In the genomic region with DNA sequence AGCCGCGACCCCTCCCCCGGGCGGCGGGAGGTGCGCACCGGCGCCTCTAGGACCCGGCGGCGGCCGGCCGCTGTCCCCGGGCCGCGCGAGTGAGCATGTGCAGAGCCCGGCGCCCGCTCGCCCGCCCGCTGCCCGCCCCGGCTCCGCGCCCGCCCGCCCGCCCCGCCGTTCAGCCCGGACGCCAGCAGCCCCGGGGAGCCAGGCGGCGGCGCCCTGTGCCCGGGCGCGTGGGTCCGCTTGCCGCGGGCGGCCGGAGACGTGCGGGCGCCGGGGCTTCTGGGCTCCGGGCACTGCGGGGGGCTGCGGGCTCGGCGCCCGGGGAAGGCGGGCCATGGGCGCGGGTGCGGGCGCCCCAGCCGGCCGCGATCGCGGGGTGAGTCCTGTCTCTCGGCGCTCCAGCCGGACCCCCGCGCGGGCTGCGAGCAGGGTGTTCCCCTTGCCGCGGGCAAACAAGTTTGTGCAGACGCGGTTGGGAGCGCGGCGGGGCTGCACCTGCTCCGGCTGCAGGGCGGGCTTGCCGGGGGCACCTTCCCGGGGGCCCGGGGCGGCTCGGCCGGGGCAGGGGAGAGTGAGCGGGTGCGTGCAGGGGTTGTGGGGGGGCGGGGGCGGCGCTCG, we compare ENCODE assay signal across 8 cellular contexts. TPM values are rescaled to one million over a fixed set of nuclear protein-coding genes. Genes with fewer than 3 reads are reported as not detected.
DNase-seq lines count a peak whose midpoint lies in the region; ATAC-seq and TF ChIP-seq lines count a peak whose summit lies in the region.

A gene (plus strand): TSS at position 100 of the 615 bp plus-strand sequence. CDS start 10,280 bp downstream, outside the sequence.

- CTCF ChIA-PET in mammary epithelial cell (lab: Charles Lee; ENCODE audit: low non-redundant PET) (no interaction called here), RWPE1 (lab: Yijun Ruan, JAX) (interaction anchor here (0.7 kb wide), 1 partner anchor 28 kb away, joined by 4 read pairs; no protein-coding TSS in a partner anchor)

- ATAC-seq in left lobe of liver, result peak; percentile 75
- no peak for ATAC-seq in stimulated activated naive CD8-positive, alpha-beta T cell treated with anti-CD3 and anti-CD28 coated beads, Interleukin-15, Interleukin-2, amounts not matched to agents 100 U/mL and 50 U/mL, for 24 hours
- ATAC-seq in HG03025 (IDR thresholded peaks at IDR 0.05; ENCODE audit: low FRiP score, unreplicated experiment), result no peak

- BruUV-seq in mammary epithelial cell (replicated peaks; lab: Mats Ljungman, UMichigan), result no TSS peak

- dilution Hi-C loops in mammary epithelial cell (cut with HindIII; ENCODE audit: low sequenced_read_pairs), result loop anchor here (5.0 kb wide), 1 partner anchor 52 kb away; no protein-coding TSS in a partner anchor

- intact Hi-C loops in mammary epithelial cell (cut with micrococcal nuclease), result loop anchor here (10.0 kb wide), 1 partner anchor 204 kb away; no protein-coding TSS in a partner anchor

- H3K79me2 ChIP-seq in mammary epithelial cell (ENCODE audit: insufficient read depth, low read length), result no peaks in the 10 kb centered on the region

- in situ Hi-C loops in mammary epithelial cell (cut with MboI; ENCODE audit: low sequenced_read_pairs in 2 of 2), result no loop called here

- H3K27ac ChIP-seq in mammary epithelial cell (ENCODE audit: insufficient read depth, low read depth, low read length) (no peak within 1 kb of the TSS), RWPE1 (no peak within 1 kb of the TSS)

- WGBS in mammary epithelial cell (ENCODE audit: low coverage, missing lambda C conversion rate), result 4% methylated on average over 14 of the region's 94 CpGs

- H3K36me3 ChIP-seq in mammary epithelial cell (ENCODE audit: insufficient read depth, low read length), result no peaks in the 10 kb centered on the region

- no peaks in the 10 kb centered on the region for H3K9me3 ChIP-seq in mammary epithelial cell (replicated peaks; ENCODE audit: insufficient read depth, low read length)

- POLR2A ChIA-PET in RWPE1 (lab: Yijun Ruan, JAX; ENCODE audit: low non-redundant PET), result no interaction called here

- DNase-seq in AG08395 (ENCODE audit: low spot score), result peak; percentile 39
- peak; percentile 32 for DNase-seq in HK-2 (ENCODE audit: unreplicated experiment)
- DNase-seq in mammary epithelial cell, result no peak
- no peak for DNase-seq in left lobe of liver (ENCODE audit: low spot score)
- DNase-seq in stimulated activated naive CD8-positive, alpha-beta T cell treated with anti-CD3 and anti-CD28 coated beads, Interleukin-15, Interleukin-2, amounts not matched to agents 100 U/mL and 50 U/mL, for 24 hours, result peak; percentile 16
- DNase-seq in RWPE1 (ENCODE audit: low spot score), result no peak
- DNase-seq in erythroblast (lab: John Stamatoyannopoulos, UW), result no peak

- no peak within 1 kb of the TSS for H3K9ac ChIP-seq in mammary epithelial cell (ENCODE audit: insufficient read depth, low read length)

- H4K20me1 ChIP-seq in mammary epithelial cell (ENCODE audit: insufficient read depth, low read length), result no peaks in the 10 kb centered on the region

- H3K4me3 ChIP-seq in mammary epithelial cell (replicated peaks in 1 of 3; ENCODE audit: insufficient read depth in 1 of 3, low read depth in 2 of 3, low read length in 3 of 3), result no peak within 1 kb of the TSS

- H3K4me2 ChIP-seq in mammary epithelial cell (ENCODE audit: insufficient read depth, low read depth, low read length), result peak within 1 kb of the TSS; percentile 14

- peaks cover 18% of the 10 kb centered on the region for H3K27me3 ChIP-seq in mammary epithelial cell (ENCODE audit: insufficient read depth, low read length)

- no peak within 1 kb of the TSS for H2AFZ ChIP-seq in mammary epithelial cell (ENCODE audit: low read depth, low read length)

- no peak for TF ChIP-seq CTCF in mammary epithelial cell (conservative IDR thresholded peaks at IDR 0.05 in 1 of 2, IDR thresholded peaks at IDR 0.05 in 1 of 2; ENCODE audit: extremely low read depth in 1 of 2, insufficient read depth in 1 of 2, low read depth in 1 of 2, low read length in 2 of 2)
- no peak for TF ChIP-seq CTCF in RWPE1 (conservative IDR thresholded peaks at IDR 0.05; ENCODE audit: low read depth)

- no peaks in the 10 kb centered on the region for H3K4me1 ChIP-seq in mammary epithelial cell (ENCODE audit: insufficient read depth, low read length)

- no peak for TF ChIP-seq POLR2A in erythroblast (IDR thresholded peaks at IDR 0.05; ENCODE audit: low read length)

RNA-seq across cellular contexts. Expression of the gene that starts here (rescaled TPM):
- total RNA-seq in mammary epithelial cell, result not detected
- not detected for polyA plus RNA-seq in mammary epithelial cell
- not detected for polyA minus RNA-seq in mammary epithelial cell
- total RNA-seq in left lobe of liver, result 2.9 TPM

Comparison
In these comparisons a context has a peak if more than half of its experiments do, and no peak if none do; other contexts are left out.
1. DNase-seq: peak in AG08395 (single experiment), HK-2 (single experiment) and stimulated activated naive CD8-positive, alpha-beta T cell treated with anti-CD3 and anti-CD28 coated beads, Interleukin-15, Interleukin-2, amounts not matched to agents 100 U/mL and 50 U/mL, for 24 hours (single experiment); none in mammary epithelial cell (single experiment), left lobe of liver (single experiment), RWPE1 (single experiment) and erythroblast (0 of 2).